Comparison of ENCODE assay signal across 22 cellular contexts in the genomic region with DNA sequence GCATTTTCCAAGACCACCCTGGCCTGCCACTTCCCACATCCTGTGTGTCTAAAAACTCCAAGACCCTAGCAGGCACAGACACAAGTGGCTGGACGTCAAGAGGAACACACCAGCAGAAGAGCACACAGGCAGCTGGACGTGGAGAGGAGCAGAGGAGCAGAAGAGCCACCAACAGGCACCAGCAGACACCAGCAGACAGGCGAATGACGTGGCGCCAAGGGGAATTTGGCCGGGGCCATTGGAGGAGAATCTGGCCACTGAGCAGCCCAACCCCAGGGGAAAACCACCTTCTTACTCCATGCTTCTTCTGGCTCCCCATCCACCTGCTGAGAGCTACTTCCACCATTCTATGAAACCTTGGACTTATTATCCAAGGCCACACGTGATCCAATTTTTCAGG.
"Had no signal": no experiment of that assay in that cellular context is flagged by ENCODE, and none has a peak within 500 bp of the region (broad histone marks: within the 10 kb centered on the region; RNA-seq: fewer than 3 reads in every experiment).

No MANE protein-coding gene starts in this region.

- H3K9me3 ChIP-seq: ovary, right atrium auricular region, sigmoid colon, stomach, thoracic aorta, transverse colon had no signal

- H3K36me3 Mint-ChIP-seq: natural killer cell had no signal

- H3K36me3 ChIP-seq: ovary, right atrium auricular region, sigmoid colon, stomach, thoracic aorta, transverse colon had no signal

- H3K4me3 ChIP-seq: coronary artery, ovary, right atrium auricular region, sigmoid colon, skin epidermis, stomach, thoracic aorta, transverse colon had no signal

- H3K27me3 ChIP-seq: ovary, right atrium auricular region, sigmoid colon, stomach, transverse colon had no signal

- H3K9me3 Mint-ChIP-seq: endodermal cell, neural crest cell had no signal

- H3K27ac ChIP-seq: coronary artery, ovary, right atrium auricular region, sigmoid colon, skin epidermis, stomach, thoracic aorta, transverse colon had no signal

- DNase-seq: effector CD4-positive, alpha-beta T cell; erythroblast; foreskin melanocyte; head of caudate nucleus; hippocampal formation; natural killer cell; nucleus accumbens; ovary; stimulated activated CD4-positive, alpha-beta T cell treated with anti-CD3 and anti-CD28 coated beads, Interleukin-12 subunit alpha, Interleukin-12 subunit beta, amount 100 ng/mL, for 4 hours; stimulated activated naive CD4-positive, alpha-beta T cell; stomach; substantia nigra; transverse colon had no signal

- H3K4me1 Mint-ChIP-seq: natural killer cell had no signal

- ATAC-seq: natural killer cell had no signal

- H3K4me3 Mint-ChIP-seq: endodermal cell, natural killer cell, neural crest cell had no signal

- H3K27ac Mint-ChIP-seq: endodermal cell, natural killer cell had no signal

- H3K4me1 ChIP-seq: right atrium auricular region, stomach had no signal

- FAIRE-seq: endothelial cell of umbilical vein, islet of Langerhans had no signal
